Comparison of ENCODE assay signal across 14 cellular contexts in the genomic region with DNA sequence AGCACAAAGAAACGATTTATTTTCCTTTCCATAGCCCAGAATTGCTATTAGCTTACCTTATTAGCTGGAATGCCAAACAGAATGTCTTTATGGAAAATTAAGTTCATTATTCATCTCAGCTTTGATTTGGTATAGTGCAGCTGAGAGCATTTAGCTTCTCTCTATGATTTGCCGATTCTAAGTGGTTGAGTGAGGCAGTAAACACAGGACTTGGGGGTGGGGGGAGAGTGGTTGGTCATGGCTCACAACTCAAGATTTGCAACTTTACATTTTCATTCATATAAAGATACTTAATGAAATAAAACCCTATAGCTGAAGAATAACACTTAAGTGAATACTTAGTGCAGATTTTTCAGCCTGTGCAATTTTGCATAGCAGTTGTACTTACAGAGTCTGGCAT.
DNase-seq lines count a peak whose midpoint lies in the region; ATAC-seq and TF ChIP-seq lines count a peak whose summit lies in the region.
"Had no signal": no experiment of that assay in that cellular context is flagged by ENCODE, and none has a peak within 500 bp of the region (broad histone marks: within the 10 kb centered on the region; RNA-seq: fewer than 3 reads in every experiment).

No MANE protein-coding gene starts in this region.

- H3K36me3 ChIP-seq in A673 (ENCODE audit: insufficient read depth, low read length, poor library complexity, severe bottlenecking) = peaks cover 6% of the 10 kb centered on the region
- H3K36me3 ChIP-seq: BLaER1, HAP-1 had no signal

- no peak overlapping the region for H3K27ac Mint-ChIP-seq in activated CD4-positive, alpha-beta T cell treated with anti-CD3 and anti-CD28 coated beads, Interleukin-2, amount 10 ng/mL, durations not matched to agents 24 days and 14 days
- H3K27ac Mint-ChIP-seq: CD14-positive monocyte; CD4-positive, alpha-beta memory T cell had no signal

- peak overlapping the region; percentile 98 for H3K27ac ChIP-seq in A673 (ENCODE audit: low read depth, low read length, poor library complexity, severe bottlenecking)
- H3K27ac ChIP-seq: BLaER1, GM23248 had no signal

- no TSS peak for BruUV-seq in A673 (replicated peaks; lab: Mats Ljungman, UMichigan)

- intact Hi-C loops in A673 (cut with micrococcal nuclease; ENCODE audit: unreplicated experiment) (loop anchor here (10.0 kb wide), 1 partner anchor 60 kb away; no protein-coding TSS in a partner anchor), sciatic nerve (cut with DNase I) (no loop called here)
- intact Hi-C loops in activated CD4-positive, alpha-beta T cell treated with anti-CD3 and anti-CD28 coated beads, Interleukin-2, amount 10 ng/mL, durations not matched to agents 24 days and 14 days (cut with micrococcal nuclease) = no loop called here

- H3K27me3 ChIP-seq in A673 (replicated peaks; ENCODE audit: insufficient read depth, low read depth, low read length, poor library complexity) = no peaks in the 10 kb centered on the region
- H3K27me3 ChIP-seq: BLaER1 had no signal

- no peaks in the 10 kb centered on the region for H3K9me3 ChIP-seq in A673 (ENCODE audit: low read depth, low read length, poor library complexity, severe bottlenecking)
- H3K9me3 ChIP-seq: BLaER1, HAP-1 had no signal

- H3K4me3 ChIP-seq in A673 (ENCODE audit: low read depth, low read length, poor library complexity, severe bottlenecking) = peak overlapping the region; percentile 54
- H3K4me3 ChIP-seq: BLaER1, GM23248, HAP-1 had no signal

- H3K4me1 Mint-ChIP-seq in activated CD4-positive, alpha-beta T cell treated with anti-CD3 and anti-CD28 coated beads, Interleukin-2, amount 10 ng/mL, durations not matched to agents 24 days and 14 days = no peaks in the 10 kb centered on the region
- H3K4me1 Mint-ChIP-seq: CD14-positive monocyte; CD4-positive, alpha-beta memory T cell had no signal

- H3K4me1 ChIP-seq in A673 (ENCODE audit: insufficient read depth, low read length, poor library complexity, severe bottlenecking) = peaks cover 62% of the 10 kb centered on the region
- H3K4me1 ChIP-seq: BLaER1, HAP-1 had no signal

- H3K9me3 Mint-ChIP-seq in activated CD4-positive, alpha-beta T cell treated with anti-CD3 and anti-CD28 coated beads, Interleukin-2, amount 10 ng/mL, durations not matched to agents 24 days and 14 days = no peaks in the 10 kb centered on the region
- H3K9me3 Mint-ChIP-seq: CD4-positive, alpha-beta memory T cell had no signal

- no peak for ATAC-seq in sciatic nerve

- no peak overlapping the region for H3K4me3 Mint-ChIP-seq in activated CD4-positive, alpha-beta T cell treated with anti-CD3 and anti-CD28 coated beads, Interleukin-2, amount 10 ng/mL, durations not matched to agents 24 days and 14 days
- H3K4me3 Mint-ChIP-seq: CD14-positive monocyte; CD4-positive, alpha-beta memory T cell had no signal

- CTCF ChIA-PET in A673 (lab: Charles Lee) = interaction anchor here (1.6 kb wide), 1 partner anchor 25 kb away, joined by 11 read pairs; no protein-coding TSS in a partner anchor

- no peaks in the 10 kb centered on the region for H3K36me3 Mint-ChIP-seq in activated CD4-positive, alpha-beta T cell treated with anti-CD3 and anti-CD28 coated beads, Interleukin-2, amount 10 ng/mL, durations not matched to agents 24 days and 14 days (ENCODE audit: low read depth)
- H3K36me3 Mint-ChIP-seq: CD14-positive monocyte; CD4-positive, alpha-beta memory T cell had no signal

- DNase-seq in A673 (ENCODE audit: low spot score) (peak; percentile 62), DMS79 treated with DMSO at 0.1 percent for 48 hours (lab: John Stamatoyannopoulos, UW) (peak; percentile 55), cerebellar cortex (ENCODE audit: low spot score) (peak; percentile 72), kidney glomerular epithelial cell (lab: John Stamatoyannopoulos, UW) (no peak), sciatic nerve (ENCODE audit: low spot score) (no peak)
- no peak for DNase-seq in activated CD4-positive, alpha-beta T cell treated with anti-CD3 and anti-CD28 coated beads, Interleukin-2, amount 10 ng/mL, durations not matched to agents 24 days and 14 days
- DNase-seq: CD4-positive, alpha-beta memory T cell; DMS153; DND-41; EL; GM23248 had no signal

- TF ChIP-seq CTCF in A673 (conservative IDR thresholded peaks at IDR 0.05; ENCODE audit: low read depth, low read length) = no peak

- peaks cover 4% of the 10 kb centered on the region for H3K27me3 Mint-ChIP-seq in activated CD4-positive, alpha-beta T cell treated with anti-CD3 and anti-CD28 coated beads, Interleukin-2, amount 10 ng/mL, durations not matched to agents 24 days and 14 days

- POLR2A ChIA-PET in A673 (lab: Charles Lee; ENCODE audit: low non-redundant PET) = interaction anchor here (0.6 kb wide), 2 partner anchors 11 to 25 kb away, joined by 6 to 13 read pairs; no protein-coding TSS in a partner anchor

Comparison
In these comparisons a context has a peak if more than half of its experiments do, and no peak if none do; other contexts are left out.
1. DNase-seq: peak in A673 (single experiment), DMS79 treated with DMSO at 0.1 percent for 48 hours (single experiment) and cerebellar cortex (single experiment); none in kidney glomerular epithelial cell (single experiment), activated CD4-positive, alpha-beta T cell treated with anti-CD3 and anti-CD28 coated beads, Interleukin-2, amount 10 ng/mL, durations not matched to agents 24 days and 14 days (single experiment) and sciatic nerve (single experiment).